8 cellular contexts compared by ENCODE assay signal in the genomic region with DNA sequence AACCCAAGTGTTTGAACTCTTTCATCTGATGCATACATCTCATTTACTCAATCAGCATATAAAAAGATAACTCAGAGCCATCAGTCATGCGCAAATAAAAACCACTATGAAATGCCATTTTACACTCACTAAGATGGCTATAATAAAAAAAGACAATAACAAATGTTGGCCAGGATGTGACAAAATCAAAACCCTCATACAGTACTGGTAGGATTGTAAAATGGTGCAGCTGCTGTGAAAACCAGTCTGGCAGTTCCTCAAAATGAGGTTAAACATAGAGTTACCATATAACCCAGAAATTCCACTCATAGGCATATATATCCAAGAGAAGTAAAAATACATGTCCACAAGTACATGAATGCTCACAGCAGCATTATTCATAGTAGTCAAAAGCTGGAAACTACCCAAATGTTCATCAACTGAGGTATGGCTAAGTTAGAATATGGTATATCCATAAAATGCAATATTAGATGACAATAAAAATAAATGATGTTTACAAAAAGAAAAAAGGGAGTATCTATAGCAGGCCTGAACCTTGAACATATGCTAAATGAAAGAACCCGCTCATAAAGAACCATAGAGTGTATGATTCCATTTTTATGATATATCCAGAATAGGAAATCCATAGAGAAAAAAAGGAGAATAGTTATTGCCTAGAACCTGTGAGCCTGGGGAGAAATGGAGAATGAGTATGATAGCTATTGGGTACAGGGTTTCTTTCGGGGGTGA.
"Had no signal": no experiment of that assay in that cellular context is flagged by ENCODE, and none has a peak within 500 bp of the region (broad histone marks: within the 10 kb centered on the region; RNA-seq: fewer than 3 reads in every experiment).

No MANE protein-coding gene starts in this region.

- ATAC-seq: HCT116, K562 had no signal

- H3K9me3 ChIP-seq: HAP-1 had no signal

- H3K36me3 ChIP-seq: HAP-1 had no signal

- H3K4me1 ChIP-seq: HAP-1 had no signal

- H3K4me3 ChIP-seq: HAP-1, K562 had no signal

- H3K27ac Mint-ChIP-seq: HFFc6 had no signal

- H3K4me3 Mint-ChIP-seq: HFFc6 had no signal

- FAIRE-seq: HTR-8/SVneo, K562 had no signal

- DNase-seq: GOT3, H7, HFFc6, IMR-90 had no signal
